In the genomic region with DNA sequence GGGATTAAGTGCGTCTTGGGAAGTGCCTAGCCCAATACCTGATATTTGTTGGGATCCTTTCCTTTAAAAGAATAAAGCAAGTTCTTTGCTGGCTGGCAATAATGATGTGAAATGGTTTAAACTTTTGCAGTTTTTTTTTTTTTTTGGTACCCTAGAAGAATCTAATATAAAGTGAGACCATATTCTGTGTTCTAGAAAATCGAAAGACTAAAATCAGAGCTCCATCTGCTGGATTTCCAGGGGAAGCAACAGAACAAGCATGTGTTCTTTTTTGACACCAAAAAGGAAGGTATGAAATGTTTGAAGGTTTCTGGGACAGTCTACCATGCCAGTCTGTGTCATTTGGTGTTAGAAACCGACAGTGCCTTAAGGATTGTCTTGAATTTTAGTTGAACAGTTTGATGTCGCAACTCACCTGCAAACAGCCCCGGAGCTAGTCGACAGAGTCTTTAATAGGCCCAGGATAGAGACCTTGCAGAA, we compare ENCODE assay signal across 9 cellular contexts. TPM values are rescaled to one million over a fixed set of nuclear protein-coding genes. Genes with fewer than 3 reads are reported as not detected.
DNase-seq lines count a peak whose midpoint lies in the region; ATAC-seq and TF ChIP-seq lines count a peak whose summit lies in the region.
"Had no signal": no experiment of that assay in that cellular context is flagged by ENCODE, and none has a peak within 500 bp of the region (broad histone marks: within the 10 kb centered on the region; RNA-seq: fewer than 3 reads in every experiment).

No MANE protein-coding gene starts in this region.

- no peaks in the 10 kb centered on the region for H3K27me3 Mint-ChIP-seq in WTC11 (ENCODE audit: low read depth)

- ATAC-seq in thoracic aorta (ENCODE audit: insufficient number of reproducible peaks, low FRiP score, low read depth) (no peak), WTC11 (no peak; the same call in 1 of the 2 replicates)

- H3K4me1 ChIP-seq in thoracic aorta (ENCODE audit: control insufficient read depth in 1 of 2, low read depth in 2 of 2), result peaks cover 8 to 26% of the 10 kb centered on the region in 2 donors

- TF ChIP-seq CTCF in 22Rv1 (IDR thresholded peaks at IDR 0.05) (peak; percentile 65), GM12864 (IDR thresholded peaks at IDR 0.05; ENCODE audit: low read depth, low read length, missing control alignments) (peak; percentile 45), fibroblast of pulmonary artery (IDR thresholded peaks at IDR 0.05; ENCODE audit: low read length, missing control alignments) (peak; percentile 72), thoracic aorta (IDR thresholded peaks at IDR 0.05) (peak; percentile 29), WTC11 (IDR thresholded peaks at IDR 0.05) (no peak)

- no peaks in the 10 kb centered on the region for H3K9me3 ChIP-seq in thoracic aorta

- no peaks in the 10 kb centered on the region for H3K27me3 ChIP-seq in thoracic aorta (replicated peaks; ENCODE audit: insufficient read depth)

- DNase-seq in GM12864 (ENCODE audit: low read depth), result no peak
- peak; percentile 73 for DNase-seq in RKO (ENCODE audit: low spot score)
- DNase-seq in fibroblast of pulmonary artery (ENCODE audit: low read depth), result peak; percentile 67
- DNase-seq in thoracic aorta (ENCODE audit: low spot score), result no peak
- no peak for DNase-seq in activated CD4-positive, alpha-beta T cell treated with anti-CD3 and anti-CD28 coated beads, Interleukin-2, amount 50 U/mL, for 48 hours
- DNase-seq in WTC11 (ENCODE audit: low spot score), result no peak
- DNase-seq in GDM1 (lab: John Stamatoyannopoulos, UW), result no peak

- H3K36me3 ChIP-seq in thoracic aorta, result peaks cover 54% of the 10 kb centered on the region

- no peak overlapping the region for H3K27ac Mint-ChIP-seq in WTC11

- H3K27ac ChIP-seq in 22Rv1, result no peak overlapping the region
- H3K27ac ChIP-seq in thoracic aorta, result no peak overlapping the region

- POLR2A ChIA-PET in WTC11 (lab: Charles Lee), result interaction anchor here (0.8 to 1.5 kb wide), 2 partner anchors 23 to 26 kb away, joined by 3 read pairs; no protein-coding TSS in a partner anchor

- CTCF ChIA-PET in WTC11 (lab: Charles Lee), result interaction anchor here (0.5 to 2.6 kb wide), 18 partner anchors 9 to 1832 kb away, joined by 3 to 13 read pairs (median 4); partner anchors contain the start of genes EPHA10 and SF3A3

- H3K36me3 Mint-ChIP-seq in WTC11, result peaks cover 67% of the 10 kb centered on the region

- H3K4me3 ChIP-seq in GM12864 (ENCODE audit: low read depth, low read length) (no peak overlapping the region), fibroblast of pulmonary artery (replicated peaks; ENCODE audit: low read depth, low read length) (no peak overlapping the region), thoracic aorta (no peak overlapping the region)

- no peaks in the 10 kb centered on the region for H3K9me3 Mint-ChIP-seq in WTC11
- H3K9me3 Mint-ChIP-seq: activated naive CD4-positive, alpha-beta T cell treated with anti-CD3 and anti-CD28 coated beads, Interleukin-2, amount 50 U/mL, for 72 hours had no signal

- H3K4me3 Mint-ChIP-seq in WTC11, result no peak overlapping the region

- peaks cover 3% of the 10 kb centered on the region for H3K4me1 Mint-ChIP-seq in WTC11

TF ChIP-seq in WTC11, 78 proteins besides CTCF, POLR2A, EP300 and RAD21:
- no peak for TF ChIP-seq MLX (CRISPR knock-in tag; IDR thresholded peaks at IDR 0.05)
- TF ChIP-seq GABPB1 (CRISPR knock-in tag; IDR thresholded peaks at IDR 0.05), result no peak
- TF ChIP-seq ELF4 (CRISPR knock-in tag; IDR thresholded peaks at IDR 0.05; ENCODE audit: low read depth), result no peak
- TF ChIP-seq ZNF121 (CRISPR knock-in tag; IDR thresholded peaks at IDR 0.05), result no peak
- TF ChIP-seq ZNF232 (CRISPR knock-in tag; IDR thresholded peaks at IDR 0.05), result no peak
- no peak for TF ChIP-seq JUN (CRISPR knock-in tag; IDR thresholded peaks at IDR 0.05)
- TF ChIP-seq NFATC4 (CRISPR knock-in tag; IDR thresholded peaks at IDR 0.05), result no peak
- TF ChIP-seq TP53 (CRISPR knock-in tag; IDR thresholded peaks at IDR 0.05), result no peak
- TF ChIP-seq ETV6 (CRISPR knock-in tag; IDR thresholded peaks at IDR 0.05), result no peak
- TF ChIP-seq, protein P1, sequence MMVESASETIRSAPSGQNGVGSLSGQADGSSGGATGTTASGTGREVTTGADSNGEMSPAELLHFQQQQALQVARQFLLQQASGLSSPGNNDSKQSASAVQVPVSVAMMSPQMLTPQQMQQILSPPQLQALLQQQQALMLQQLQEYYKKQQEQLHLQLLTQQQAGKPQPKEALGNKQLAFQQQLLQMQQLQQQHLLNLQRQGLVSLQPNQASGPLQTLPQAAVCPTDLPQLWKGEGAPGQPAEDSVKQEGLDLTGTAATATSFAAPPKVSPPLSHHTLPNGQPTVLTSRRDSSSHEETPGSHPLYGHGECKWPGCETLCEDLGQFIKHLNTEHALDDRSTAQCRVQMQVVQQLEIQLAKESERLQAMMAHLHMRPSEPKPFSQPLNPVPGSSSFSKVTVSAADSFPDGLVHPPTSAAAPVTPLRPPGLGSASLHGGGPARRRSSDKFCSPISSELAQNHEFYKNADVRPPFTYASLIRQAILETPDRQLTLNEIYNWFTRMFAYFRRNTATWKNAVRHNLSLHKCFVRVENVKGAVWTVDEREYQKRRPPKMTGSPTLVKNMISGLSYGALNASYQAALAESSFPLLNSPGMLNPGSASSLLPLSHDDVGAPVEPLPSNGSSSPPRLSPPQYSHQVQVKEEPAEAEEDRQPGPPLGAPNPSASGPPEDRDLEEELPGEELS (CRISPR knock-in tag; IDR thresholded peaks at IDR 0.05), result no peak
- TF ChIP-seq SOX15 (CRISPR knock-in tag; IDR thresholded peaks at IDR 0.05), result no peak
- no peak for TF ChIP-seq NR2C2 (CRISPR knock-in tag; IDR thresholded peaks at IDR 0.05)

RNA-seq across cellular contexts. Expression of gene UTP11, which starts 6.4 kb away (rescaled TPM):
- total RNA-seq in thoracic aorta, result 10 to 100 TPM; 14.6 to 76.9 TPM
- 41.3 to 42.6 TPM (median 42.2 TPM) in 3 replicates for total RNA-seq in WTC11 (2021)

RNA-seq across cellular contexts. Expression of gene FHL3, which starts 13.6 kb away (rescaled TPM):
- total RNA-seq in thoracic aorta (10 to 100 TPM; 57.0 to 90.7 TPM), WTC11 (2021) (28.1 to 34.4 TPM (median 28.1 TPM) in 3 replicates)

RNA-seq across cellular contexts. Expression of gene POU3F1, which starts 27.7 kb away (rescaled TPM):
- total RNA-seq in thoracic aorta, result not detected
- 18.9 to 22.4 TPM (median 20.9 TPM) in 3 replicates for total RNA-seq in WTC11 (2021)
- total RNA-seq: activated naive CD4-positive, alpha-beta T cell treated with anti-CD3 and anti-CD28 coated beads, Interleukin-2, amount 50 U/mL, for 72 hours had no signal

RNA-seq across cellular contexts. Expression of gene SF3A3, which starts 29.1 kb away (rescaled TPM):
- total RNA-seq in thoracic aorta, result 10 to 100 TPM; 31.8 to 61.3 TPM
- 96.5 to 126 TPM (median 96.5 TPM) in 3 replicates for total RNA-seq in WTC11 (2021)

Comparison
In these comparisons a context has a peak if more than half of its experiments do, and no peak if none do; other contexts are left out.
1. DNase-seq: peak in RKO (single experiment) and fibroblast of pulmonary artery (single experiment); none in GM12864 (single experiment), thoracic aorta (single experiment), activated CD4-positive, alpha-beta T cell treated with anti-CD3 and anti-CD28 coated beads, Interleukin-2, amount 50 U/mL, for 48 hours (0 of 2), WTC11 (single experiment) and GDM1 (single experiment).
2. RNA of gene POU3F1, which starts 27.7 kb away (total RNA-seq): 18.9 to 22.4 TPM in WTC11; not detected in thoracic aorta; every median in the first group is over 10 times any median in the second.